In genomic region chr6:92130944-92131343, GRCh38 we compare ENCODE assay signal across 26 cellular contexts.
"Had no signal": no experiment of that assay in that cellular context is flagged by ENCODE, and none has a peak within 500 bp of the region (broad histone marks: within the 10 kb centered on the region; RNA-seq: fewer than 3 reads in every experiment).

No MANE protein-coding gene starts in this region.

- H2AFZ ChIP-seq: hepatocyte had no signal

- H3K4me2 ChIP-seq: hepatocyte had no signal

- H3K4me3 Mint-ChIP-seq: dendritic cell treated with granulocyte-macrophage colony-stimulating factor and Interleukin-4, amounts not matched to agents 40 ng/mL and 50 ng/mL, for 4 days; effector memory CD8-positive, alpha-beta T cell; endodermal cell had no signal

- H3K79me2 ChIP-seq: hepatocyte had no signal

- H3K27ac ChIP-seq: colonic mucosa, coronary artery, dorsolateral prefrontal cortex, epithelial cell of prostate, esophagus muscularis mucosa, esophagus squamous epithelium, foreskin keratinocyte, gastrocnemius medialis, gastroesophageal sphincter, heart left ventricle, heart right ventricle, hepatocyte had no signal

- H3K9me3 ChIP-seq: colonic mucosa, esophagus muscularis mucosa, esophagus squamous epithelium, gastrocnemius medialis, gastroesophageal sphincter, heart left ventricle, heart right ventricle had no signal

- H3K4me3 ChIP-seq: colonic mucosa, coronary artery, dorsolateral prefrontal cortex, esophagus muscularis mucosa, esophagus squamous epithelium, gastrocnemius medialis, gastroesophageal sphincter, heart left ventricle, heart right ventricle, hepatocyte had no signal

- H3K27ac Mint-ChIP-seq: dendritic cell treated with granulocyte-macrophage colony-stimulating factor and Interleukin-4, amounts not matched to agents 40 ng/mL and 50 ng/mL, for 4 days; effector memory CD8-positive, alpha-beta T cell; endodermal cell had no signal

- H3K27me3 Mint-ChIP-seq: dendritic cell treated with granulocyte-macrophage colony-stimulating factor and Interleukin-4, amounts not matched to agents 40 ng/mL and 50 ng/mL, for 4 days; effector memory CD8-positive, alpha-beta T cell had no signal

- ATAC-seq: effector memory CD8-positive, alpha-beta T cell; esophagus mucosa; foreskin keratinocyte; gastrocnemius medialis; gastroesophageal sphincter; heart left ventricle; heart right ventricle had no signal

- H3K27me3 ChIP-seq: colonic mucosa, dorsolateral prefrontal cortex, esophagus muscularis mucosa, esophagus squamous epithelium, foreskin keratinocyte, gastrocnemius medialis, gastroesophageal sphincter, heart left ventricle, heart right ventricle, hepatocyte had no signal

- H3K9me3 Mint-ChIP-seq: dendritic cell treated with granulocyte-macrophage colony-stimulating factor and Interleukin-4, amounts not matched to agents 40 ng/mL and 50 ng/mL, for 4 days; endodermal cell had no signal

- H3K36me3 ChIP-seq: colonic mucosa, esophagus muscularis mucosa, esophagus squamous epithelium, gastrocnemius medialis, gastroesophageal sphincter, heart left ventricle, heart right ventricle had no signal

- DNase-seq: colonic mucosa; cortex of kidney; dermis blood vessel endothelial cell; dorsolateral prefrontal cortex; effector CD4-positive, alpha-beta T cell; effector CD8-positive, alpha-beta T cell; effector memory CD4-positive, alpha-beta T cell; effector memory CD8-positive, alpha-beta T cell; endodermal cell; esophagus squamous epithelium; foreskin fibroblast; foreskin keratinocyte; foreskin melanocyte; gastrocnemius medialis; glutamatergic neuron; head of caudate nucleus; heart left ventricle; heart right ventricle had no signal

- H3K4me1 ChIP-seq: colonic mucosa, esophagus muscularis mucosa, esophagus squamous epithelium, foreskin keratinocyte, gastrocnemius medialis, gastroesophageal sphincter, heart left ventricle, heart right ventricle had no signal

- FAIRE-seq: endothelial cell of umbilical vein had no signal
